In genomic region chr15:75868019-75868418, GRCh38 we compare ENCODE assay signal across 21 cellular contexts. TPM values are rescaled to one million over a fixed set of nuclear protein-coding genes. Genes with fewer than 3 reads are reported as not detected.
DNase-seq lines count a peak whose midpoint lies in the region; ATAC-seq, FAIRE-seq and TF ChIP-seq lines count a peak whose summit lies in the region.
"Had no signal": no experiment of that assay in that cellular context is flagged by ENCODE, and none has a peak within 500 bp of the region (broad histone marks: within the 10 kb centered on the region; RNA-seq: fewer than 3 reads in every experiment).

No MANE protein-coding gene starts in this region.

- H3K4me3 ChIP-seq in Karpas-422 (ENCODE audit: low read length) = 0 out of 2 replicates have a peak overlapping the region, but pooled peaks have one; percentile 5
- peak overlapping the region; percentile 19; the same call in 1 of the 2 replicates for H3K4me3 ChIP-seq in GM12878
- H3K4me3 ChIP-seq: GM23248, Peyer's patch, SJCRH30 had no signal

- H3K79me2 ChIP-seq in Karpas-422 (ENCODE audit: low read length) (peaks cover 25% of the 10 kb centered on the region), GM12878 (ENCODE audit: control insufficient read depth, insufficient read depth, low read length) (no peaks in the 10 kb centered on the region)

- H3K27ac Mint-ChIP-seq in stimulated activated memory B cell treated with anti-CD40 and anti-IgM and Interleukin-4, amounts not matched to agents 10 μg/mL and 1 μg/mL and 100 μg/mL, for 72 hours = peak overlapping the region; percentile 92

- peaks cover 41% of the 10 kb centered on the region for H3K36me3 Mint-ChIP-seq in stimulated activated memory B cell treated with anti-CD40 and anti-IgM and Interleukin-4, amounts not matched to agents 10 μg/mL and 1 μg/mL and 100 μg/mL, for 72 hours

- in situ Hi-C loops in GM12878 (cut with MboI) = no loop called here

- ATAC-seq in GM12878 (peak; percentile 51), HG02973 (IDR thresholded peaks at IDR 0.05; ENCODE audit: unreplicated experiment) (no peak), GM19023 (IDR thresholded peaks at IDR 0.05; ENCODE audit: unreplicated experiment) (no peak)
- ATAC-seq in stimulated activated memory B cell treated with anti-CD40 and anti-IgM and Interleukin-4, amounts not matched to agents 10 μg/mL and 1 μg/mL and 100 μg/mL, for 72 hours = peak; percentile 60

- POLR2A ChIA-PET in GM12878 (lab: Charles Lee) = no interaction called here

- WGBS in GM12878 (ENCODE audit: insufficient coverage, insufficient replicate concordance, low lambda C conversion rate, missing lambda C conversion rate) = 2% methylated on average over 3 of the region's 3 CpGs

- TF ChIP-seq POLR2A in GM12892 (IDR thresholded peaks at IDR 0.05; ENCODE audit: low read depth, low read length) (no peak), GM12878 (IDR thresholded peaks at IDR 0.05; ENCODE audit: low read depth, low read length) (no peak)

- H3K9me3 Mint-ChIP-seq in stimulated activated memory B cell treated with anti-CD40 and anti-IgM and Interleukin-4, amounts not matched to agents 10 μg/mL and 1 μg/mL and 100 μg/mL, for 72 hours = no peaks in the 10 kb centered on the region
- H3K9me3 Mint-ChIP-seq: CD14-positive monocyte had no signal

- FAIRE-seq in GM12892 (lab: Jason Lieb, UNC) (peak; percentile 40), GM12878 (lab: Jason Lieb, UNC) (no peak)
- FAIRE-seq: A204.1 had no signal

- DNase-seq in GM12892 (ENCODE audit: insufficient read length) (no peak), Karpas-422 (no peak), GM12878 (ENCODE audit: low read depth, low spot score) (no peak), SW 1271 (lab: John Stamatoyannopoulos, UW) (no peak)
- DNase-seq: GDM1; GM23248; HCEC 1CT; NCI-H1092; NCI-H1436 treated with DMSO at 0.1 percent for 48 hours; NCI-H1930; NCI-H2227 treated with DMSO at 0.1 percent for 48 hours; NCI-H510A; NK-92 treated with Interleukin-12 subunit alpha and Interleukin-12 subunit beta, amount 100 ng/mL, for 24 hours; Peyer's patch; SJCRH30; T-helper 1 cell had no signal

- H3K9me2 ChIP-seq in Karpas-422 (replicated peaks; ENCODE audit: insufficient read depth, low read length) = no peaks in the 10 kb centered on the region

- H3K27ac ChIP-seq in Karpas-422 (ENCODE audit: low read length) = 0 out of 2 replicates have a peak overlapping the region, but pooled peaks have one; percentile 11
- no peak overlapping the region for H3K27ac ChIP-seq in GM12878 (ENCODE audit: control insufficient read depth, insufficient read depth)
- H3K27ac ChIP-seq: GM23248, Peyer's patch, SJCRH30 had no signal

- no peaks in the 10 kb centered on the region for H3K9me3 ChIP-seq in Karpas-422 (ENCODE audit: low read length)
- H3K9me3 ChIP-seq in GM12878 (replicated peaks; ENCODE audit: control insufficient read depth, insufficient read depth, low read length) = no peaks in the 10 kb centered on the region
- H3K9me3 ChIP-seq: Peyer's patch, SJCRH30 had no signal

- peaks cover 30% of the 10 kb centered on the region for H3K4me1 Mint-ChIP-seq in stimulated activated memory B cell treated with anti-CD40 and anti-IgM and Interleukin-4, amounts not matched to agents 10 μg/mL and 1 μg/mL and 100 μg/mL, for 72 hours

- H3K4me1 ChIP-seq in Karpas-422 (ENCODE audit: low read length) (peaks cover 51% of the 10 kb centered on the region), GM12878 (ENCODE audit: control insufficient read depth, insufficient read depth, low read length) (peaks cover 12% of the 10 kb centered on the region; the same call in 1 of the 2 replicates)
- H3K4me1 ChIP-seq: Peyer's patch, SJCRH30 had no signal

- H3K4me3 Mint-ChIP-seq in stimulated activated memory B cell treated with anti-CD40 and anti-IgM and Interleukin-4, amounts not matched to agents 10 μg/mL and 1 μg/mL and 100 μg/mL, for 72 hours = peak overlapping the region; percentile 9
- H3K4me3 Mint-ChIP-seq: CD14-positive monocyte had no signal

- peak overlapping the region; percentile 66 for H3K4me2 ChIP-seq in Karpas-422 (ENCODE audit: low read depth, low read length, poor library complexity, severe bottlenecking)
- H3K4me2 ChIP-seq in GM12878 (ENCODE audit: control insufficient read depth, insufficient read depth) = peak overlapping the region; percentile 36; the same call in 1 of the 2 replicates

- no peak overlapping the region for H3K9ac ChIP-seq in Karpas-422 (ENCODE audit: low read length)
- no peak overlapping the region for H3K9ac ChIP-seq in GM12878 (ENCODE audit: control insufficient read depth, insufficient read depth, low read length)
- H3K9ac ChIP-seq: GM23248 had no signal

- H3K27me3 Mint-ChIP-seq in stimulated activated memory B cell treated with anti-CD40 and anti-IgM and Interleukin-4, amounts not matched to agents 10 μg/mL and 1 μg/mL and 100 μg/mL, for 72 hours = no peaks in the 10 kb centered on the region

- H4K20me1 ChIP-seq in Karpas-422 (ENCODE audit: insufficient read depth, low read depth, low read length) (no peaks in the 10 kb centered on the region; the same call in 1 of the 2 replicates), GM12878 (ENCODE audit: control insufficient read depth, insufficient read depth) (no peaks in the 10 kb centered on the region)

- no peak for TF ChIP-seq EP300 in GM12878 (IDR thresholded peaks at IDR 0.05; ENCODE audit: borderline replicate concordance in 1 of 2, control insufficient read depth in 1 of 2, low read depth in 2 of 2, low read length in 2 of 2)

- BruUV-seq in GM12878 (replicated peaks; lab: Mats Ljungman, UMichigan) = no TSS peak

- CTCF ChIA-PET in GM12878 (lab: Yijun Ruan, JAX) = interaction anchor here (0.8 to 1.9 kb wide), 4 partner anchors 15 to 282 kb away, joined by 3 to 5 read pairs (median 4); no protein-coding TSS in a partner anchor

- TF ChIP-seq CTCF in GM12878 (IDR thresholded peaks at IDR 0.05 in 2 of 3, conservative IDR thresholded peaks at IDR 0.05 in 1 of 3; ENCODE audit: control insufficient read depth in 2 of 3, extremely low read depth in 1 of 3, insufficient read depth in 1 of 3, low read depth in 3 of 3, low read length in 3 of 3) = no peak

- H2AFZ ChIP-seq in Karpas-422 (ENCODE audit: low read length) (no peak overlapping the region), GM12878 (ENCODE audit: control insufficient read depth, low read depth, low read length) (no peak overlapping the region)
- H2AFZ ChIP-seq: GM23248 had no signal

- 0 out of 2 replicates have a peak, but pooled peaks cover 3% of the 10 kb centered on the region for H3K36me3 ChIP-seq in Karpas-422 (ENCODE audit: insufficient read depth, low read length)
- H3K36me3 ChIP-seq in GM12878 (ENCODE audit: control insufficient read depth in 2 of 2, insufficient read depth in 2 of 2, low read length in 1 of 2) = peaks cover 1 to 5% of the 10 kb centered on the region in 2 experiments; a peak in 3 of 4 replicates

- TF ChIP-seq RAD21 in GM12878 (IDR thresholded peaks at IDR 0.05; ENCODE audit: insufficient read depth, low read depth, low read length) = no peak

- no peaks in the 10 kb centered on the region for H3K27me3 ChIP-seq in Karpas-422 (ENCODE audit: low read length)
- no peaks in the 10 kb centered on the region for H3K27me3 ChIP-seq in GM12878 (replicated peaks in 1 of 2; ENCODE audit: control insufficient read depth in 2 of 2, insufficient read depth in 2 of 2, low read length in 1 of 2)
- H3K27me3 ChIP-seq: Peyer's patch, SJCRH30 had no signal

- RAD21 ChIA-PET in GM12878 (lab: Charles Lee; ENCODE audit: unreplicated experiment) = interaction anchor here (0.6 to 1.6 kb wide), 4 partner anchors 12 to 765 kb away, joined by 3 to 4 read pairs (median 3); partner anchors contain the start of gene TMEM266

- intact Hi-C loops in GM12878 (cut with micrococcal nuclease; ENCODE audit: unreplicated experiment) = no loop called here

- SMC1A ChIA-PET in GM12878 (lab: Charles Lee; ENCODE audit: uncharacterized antibody, unreplicated experiment) = interaction anchor here (1.0 to 4.0 kb wide), 5 partner anchors 8 to 51 kb away, joined by 3 to 13 read pairs (median 4); no protein-coding TSS in a partner anchor

RNA-seq across cellular contexts. Expression of gene UBE2Q2, which starts 24.8 kb away (rescaled TPM):
- 20.5 TPM for polyA plus RNA-seq in GM12892 (2012; ENCODE audit: missing spikeins)
- 13.7 and 36.3 TPM in 2 replicates for total RNA-seq in Karpas-422 (2014; rRNA removed; shearing (Covaris generic); ENCODE audit: low replicate concordance)
- 23.1 and 32.2 TPM in 2 replicates for total RNA-seq in GM12878 (2013; cell fraction: nucleolus; rRNA removed)
- total RNA-seq in GM12878 (2014; rRNA removed) = 19.8 and 21.8 TPM in 2 replicates
- 28.9 and 31.9 TPM in 2 replicates for total RNA-seq in GM12878 (2014; rRNA removed; fragmentation: Illumina TruSeq; extraction: Trizol)
- 22.0 and 22.7 TPM in 2 replicates for total RNA-seq in GM12878 (2021)
- polyA plus RNA-seq in GM12878 (2011; ENCODE audit: low read depth) = 9.2 TPM
- polyA plus RNA-seq in GM12878 (2011; rRNA removed) = 23.2 and 30.6 TPM in 2 replicates
- 8.3 and 9.4 TPM in 2 replicates for polyA plus RNA-seq in GM12878 (2011; cell fraction: cytosol; rRNA removed)
- polyA plus RNA-seq in GM12878 (2011; cell fraction: nucleus; rRNA removed) = 17.1 and 21.5 TPM in 2 replicates
- 15.1 and 15.4 TPM in 2 replicates for polyA plus RNA-seq in GM12878 (2012)
- polyA plus RNA-seq in GM12878 (2014; fragmentation: Illumina TruSeq; extraction: Trizol) = 24.8 and 33.0 TPM in 2 replicates
- polyA plus RNA-seq in GM12878 (2014; fragmentation: Nextera tagmentation; extraction: Ambion mirVana) = 10 to 100 TPM; 11.1 to 13.0 TPM
- 14.3 and 18.4 TPM in 2 replicates for polyA plus RNA-seq in GM12878 (2014; rRNA removed)
- polyA plus RNA-seq in GM12878 (2016; fragmentation: Nextera tagmentation; extraction: Ambion mirVana) = 10 to 100 TPM; 21.1 to 28.8 TPM
- polyA minus RNA-seq in GM12878 (2011; rRNA and poly(A)+ RNA removed) = 10.6 and 12.8 TPM in 2 replicates
- 7.3 and 12.6 TPM in 2 replicates for polyA minus RNA-seq in GM12878 (2011; cell fraction: cytosol; rRNA and poly(A)+ RNA removed)
- 15.8 and 27.4 TPM in 2 replicates for polyA minus RNA-seq in GM12878 (2011; cell fraction: nucleus; rRNA and poly(A)+ RNA removed)

RNA-seq across cellular contexts. Expression of gene FBXO22, which starts 35.7 kb away (rescaled TPM):
- 37.4 TPM for polyA plus RNA-seq in GM12892 (2012; ENCODE audit: missing spikeins)
- total RNA-seq in Karpas-422 (2014; rRNA removed; shearing (Covaris generic); ENCODE audit: low replicate concordance) = 30.1 and 39.7 TPM in 2 replicates
- 111 TPM in 2 replicates for total RNA-seq in GM12878 (2013; cell fraction: nucleolus; rRNA removed)
- total RNA-seq in GM12878 (2014; rRNA removed) (39.1 and 44.7 TPM in 2 replicates), GM12878 (2014; rRNA removed; fragmentation: Illumina TruSeq; extraction: Trizol) (32.8 and 34.8 TPM in 2 replicates), GM12878 (2021) (46.8 and 50.0 TPM in 2 replicates)
- polyA plus RNA-seq in GM12878 (2011; ENCODE audit: low read depth) = 26.0 TPM
- polyA plus RNA-seq in GM12878 (2011; rRNA removed) (72.6 and 91.4 TPM in 2 replicates), GM12878 (2014; fragmentation: Illumina TruSeq; extraction: Trizol) (41.8 and 48.7 TPM in 2 replicates), GM12878 (2014; fragmentation: Nextera tagmentation; extraction: Ambion mirVana) (10 to 100 TPM; 15.2 to 19.1 TPM), GM12878 (2014; rRNA removed) (38.0 and 43.8 TPM in 2 replicates), GM12878 (2016; fragmentation: Nextera tagmentation; extraction: Ambion mirVana) (100 to 1,000 TPM in 1 of 2 experiments, 10 to 100 TPM in 1; 92.9 to 110 TPM)
- 39.7 and 54.9 TPM in 2 replicates for polyA plus RNA-seq in GM12878 (2011; cell fraction: cytosol; rRNA removed)
- polyA plus RNA-seq in GM12878 (2011; cell fraction: nucleus; rRNA removed) = 48.6 and 55.9 TPM in 2 replicates
- polyA plus RNA-seq in GM12878 (2012) = 17.4 and 30.4 TPM in 2 replicates
- polyA minus RNA-seq in GM12878 (2011; rRNA and poly(A)+ RNA removed) = 48.4 and 54.1 TPM in 2 replicates
- polyA minus RNA-seq in GM12878 (2011; cell fraction: cytosol; rRNA and poly(A)+ RNA removed) = 17.4 and 33.4 TPM in 2 replicates
- polyA minus RNA-seq in GM12878 (2011; cell fraction: nucleus; rRNA and poly(A)+ RNA removed) = 25.0 and 42.4 TPM in 2 replicates

Comparison
In these comparisons a context has a peak if more than half of its experiments do, and no peak if none do; other contexts are left out.
1. ATAC-seq: peak in GM12878 (single experiment) and stimulated activated memory B cell treated with anti-CD40 and anti-IgM and Interleukin-4, amounts not matched to agents 10 μg/mL and 1 μg/mL and 100 μg/mL, for 72 hours (single experiment); none in HG02973 (single experiment) and GM19023 (single experiment).